18 cellular contexts compared by ENCODE assay signal in the genomic region with DNA sequence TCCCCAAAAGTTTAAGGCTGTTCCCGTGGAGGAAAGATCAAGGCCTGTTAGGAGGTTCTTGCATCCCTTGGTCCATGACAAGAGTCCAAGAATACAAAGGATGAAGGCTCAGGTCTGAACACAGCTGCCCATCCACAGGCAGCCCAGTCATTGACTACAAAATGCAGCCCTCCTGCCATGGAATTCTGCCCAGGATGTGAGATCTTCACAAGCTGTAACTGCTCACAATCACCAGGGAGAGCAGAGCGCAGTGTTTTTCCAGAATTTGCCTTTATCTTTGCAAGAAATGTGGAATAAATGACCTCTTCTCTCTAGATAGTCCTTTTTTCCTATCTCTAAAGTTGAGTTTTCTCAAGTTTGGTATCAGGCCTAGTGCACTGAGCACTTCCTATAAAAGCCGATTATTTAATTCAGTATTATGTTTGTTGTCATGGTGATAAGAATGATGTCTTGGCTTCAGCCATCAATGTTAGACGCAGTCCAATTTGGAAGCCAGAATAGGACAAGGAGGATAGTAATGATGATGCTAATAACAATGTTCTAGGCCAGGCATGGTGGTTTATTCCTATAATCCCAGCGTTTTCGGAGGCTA.
"Had no signal": no experiment of that assay in that cellular context is flagged by ENCODE, and none has a peak within 500 bp of the region (broad histone marks: within the 10 kb centered on the region; RNA-seq: fewer than 3 reads in every experiment).

No MANE protein-coding gene starts in this region.

- H3K4me1 Mint-ChIP-seq: immature natural killer cell had no signal

- H3K36me3 ChIP-seq: colonic mucosa, neutrophil, right lobe of liver had no signal

- H3K9me3 ChIP-seq: colonic mucosa, neutrophil, right lobe of liver, testis had no signal

- H3K27ac ChIP-seq: colonic mucosa, epithelial cell of prostate, neutrophil, right lobe of liver, VCaP had no signal

- H3K4me3 ChIP-seq: colonic mucosa, right lobe of liver, testis had no signal

- H3K36me3 Mint-ChIP-seq: activated CD4-positive, alpha-beta memory T cell treated with anti-CD3 and anti-CD28 coated beads for 36 hours; immature natural killer cell had no signal

- H3K9me3 Mint-ChIP-seq: activated CD4-positive, alpha-beta memory T cell treated with anti-CD3 and anti-CD28 coated beads for 36 hours; immature natural killer cell had no signal

- H3K27ac Mint-ChIP-seq: activated CD4-positive, alpha-beta memory T cell treated with anti-CD3 and anti-CD28 coated beads for 36 hours; activated naive CD8-positive, alpha-beta T cell treated with anti-CD3 and anti-CD28 coated beads, Interleukin-2, amount 10 ng/mL, durations not matched to agents 7 days and 5 days; immature natural killer cell had no signal

- DNase-seq: activated CD4-positive, alpha-beta memory T cell treated with anti-CD3 and anti-CD28 coated beads for 36 hours; activated gamma-delta T cell treated with Interleukin-2 at 50 U/mL for 16 hours; activated naive CD8-positive, alpha-beta T cell treated with anti-CD3 and anti-CD28 coated beads, Interleukin-2, amount 10 ng/mL, durations not matched to agents 7 days and 5 days; activated T-cell treated with anti-CD3 and anti-CD28 coated beads, Interleukin-2, amount 50 U/mL, for 48 hours; anterior cingulate cortex; colonic mucosa; effector CD8-positive, alpha-beta T cell; immature natural killer cell; naive B cell; posterior cingulate gyrus; stimulated activated CD4-positive, alpha-beta T cell treated with anti-CD3 and anti-CD28 coated beads, Interleukin-12 subunit alpha, Interleukin-12 subunit beta, amount 100 ng/mL, for 4 hours; stimulated activated naive CD8-positive, alpha-beta T cell treated with anti-CD3 and anti-CD28 coated beads, Interleukin-15, Interleukin-2, amounts not matched to agents 100 U/mL and 50 U/mL, for 24 hours; T-helper 9 cell; testis had no signal

- H3K27me3 Mint-ChIP-seq: activated CD4-positive, alpha-beta memory T cell treated with anti-CD3 and anti-CD28 coated beads for 36 hours; activated naive CD8-positive, alpha-beta T cell treated with anti-CD3 and anti-CD28 coated beads, Interleukin-2, amount 10 ng/mL, durations not matched to agents 7 days and 5 days had no signal

- H3K27me3 ChIP-seq: colonic mucosa, neutrophil, right lobe of liver, testis had no signal

- H3K4me3 Mint-ChIP-seq: activated CD4-positive, alpha-beta memory T cell treated with anti-CD3 and anti-CD28 coated beads for 36 hours; activated naive CD8-positive, alpha-beta T cell treated with anti-CD3 and anti-CD28 coated beads, Interleukin-2, amount 10 ng/mL, durations not matched to agents 7 days and 5 days; immature natural killer cell; naive B cell had no signal

- H3K4me1 ChIP-seq: colonic mucosa, testis had no signal

- ATAC-seq: stimulated activated naive CD8-positive, alpha-beta T cell treated with anti-CD3 and anti-CD28 coated beads, Interleukin-15, Interleukin-2, amounts not matched to agents 100 U/mL and 50 U/mL, for 24 hours had no signal
